29 cellular contexts compared by ENCODE assay signal in the genomic region with DNA sequence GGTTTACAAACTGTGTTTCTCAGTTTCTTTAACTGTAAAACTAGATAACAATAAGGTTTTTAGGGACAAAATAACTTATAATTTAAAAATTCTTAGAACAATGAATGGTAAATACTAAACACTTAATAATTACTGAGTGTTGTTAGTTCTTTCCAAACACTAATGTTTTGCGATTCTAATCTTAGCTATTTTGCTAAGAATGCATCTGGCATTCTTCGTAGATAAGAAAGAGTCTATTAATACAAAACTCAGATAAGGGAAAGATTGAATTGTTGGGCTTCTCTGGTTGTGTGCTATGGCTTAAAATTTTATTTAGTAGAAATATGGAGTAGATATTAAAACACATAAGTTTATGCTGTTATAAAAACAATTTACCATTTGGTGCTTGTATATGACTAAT. TPM values are rescaled to one million over a fixed set of nuclear protein-coding genes. Genes with fewer than 3 reads are reported as not detected.
DNase-seq lines count a peak whose midpoint lies in the region; ATAC-seq and TF ChIP-seq lines count a peak whose summit lies in the region.
"Had no signal": no experiment of that assay in that cellular context is flagged by ENCODE, and none has a peak within 500 bp of the region (broad histone marks: within the 10 kb centered on the region; RNA-seq: fewer than 3 reads in every experiment).

No MANE protein-coding gene starts in this region.

- no peak for TF ChIP-seq CTCF in SK-N-SH (IDR thresholded peaks at IDR 0.05)
- no peak for TF ChIP-seq CTCF in choroid plexus epithelial cell (conservative IDR thresholded peaks at IDR 0.05; ENCODE audit: low read depth, low read length)
- no peak for TF ChIP-seq CTCF in testis (IDR thresholded peaks at IDR 0.05)
- no peak for TF ChIP-seq CTCF in Peyer's patch (IDR thresholded peaks at IDR 0.05)

- POLR2A ChIA-PET in SK-N-SH (lab: Yijun Ruan, JAX) = no interaction called here

- H3F3A ChIP-seq in SK-N-SH (replicated peaks; ENCODE audit: insufficient read depth) = no peaks in the 10 kb centered on the region

- no peaks in the 10 kb centered on the region for H3K9me2 ChIP-seq in SK-N-SH

- intact Hi-C loops in testis (cut with DNase I; ENCODE audit: low total_unique reads) = no loop called here

- 22% methylated on average over 2 of the region's 2 CpGs for WGBS in SK-N-SH (ENCODE audit: low lambda C conversion rate)
- WGBS in mesodermal cell (ENCODE audit: insufficient coverage in 2 of 2), 2 experiments = 100% methylated on average over 2 of the region's 2 CpGs; no CpG with 5 or more reads in 1 of the 2 experiments
- 37 to 45% methylated on average over 2 of the region's 2 CpGs for WGBS in testis, 2 donors

- no peak for DNase-seq in SK-N-SH
- DNase-seq in choroid plexus epithelial cell (ENCODE audit: low read depth) = peak; percentile 7
- DNase-seq in testis = no peak
- no peak for DNase-seq in Peyer's patch
- no peak for DNase-seq in superior temporal gyrus (ENCODE audit: extremely low spot score)
- DNase-seq: AML-193; CD4-positive, alpha-beta T cell; COR-L47; DMS53; H9; Karpas-422; NCI-H1092; NCI-H1417 treated with DMSO at 0.1 percent for 48 hours; NCI-H1694 treated with DMSO at 0.1 percent for 48 hours; NCI-H2081; NCI-H2227 treated with DMSO at 0.1 percent for 48 hours; NCI-H510A; NCI-H748 treated with DMSO at 0.1 percent for 48 hours had no signal

- H3K9me3 ChIP-seq in SK-N-SH (no peaks in the 10 kb centered on the region), mesodermal cell (ENCODE audit: control insufficient read depth, low read length) (no peaks in the 10 kb centered on the region), testis (no peaks in the 10 kb centered on the region), Peyer's patch (no peaks in the 10 kb centered on the region)
- H3K9me3 ChIP-seq: A549, SJSA1 had no signal

- H3K36me3 ChIP-seq in SK-N-SH (replicated peaks in 1 of 2; ENCODE audit: control insufficient read depth in 1 of 2, insufficient read depth in 2 of 2, low read length in 1 of 2) (no peaks in the 10 kb centered on the region), mesodermal cell (ENCODE audit: control insufficient read depth, insufficient read depth, low read length) (no peaks in the 10 kb centered on the region), testis (ENCODE audit: low read depth, missing control alignments) (no peaks in the 10 kb centered on the region), Peyer's patch (no peaks in the 10 kb centered on the region)
- H3K36me3 ChIP-seq: BLaER1 treated with 17β-estradiol and CSF1 and Interleukin-3, amounts not matched to agents 10 nM and 100 nM; SJSA1 had no signal

- ATAC-seq in GM18511 (IDR thresholded peaks at IDR 0.05; ENCODE audit: unreplicated experiment) = no peak
- ATAC-seq: A549, GM23338, Right ventricle myocardium inferior had no signal

- CTCF ChIA-PET in SK-N-SH (lab: Yijun Ruan, JAX) = no interaction called here

- no peak overlapping the region for H3K27ac ChIP-seq in SK-N-SH (ENCODE audit: low read depth in 2 of 2, low read length in 1 of 2)
- H3K27ac ChIP-seq in mesodermal cell (ENCODE audit: low read depth, low read length, severe bottlenecking) = peak overlapping the region; percentile 32
- peak overlapping the region; percentile 12 to 62 for H3K27ac ChIP-seq in testis
- no peak overlapping the region for H3K27ac ChIP-seq in Peyer's patch
- H3K27ac ChIP-seq: A549; BLaER1 treated with 17β-estradiol and CSF1 and Interleukin-3, amounts not matched to agents 10 nM and 100 nM; SJSA1 had no signal

- no peaks in the 10 kb centered on the region for H4K20me1 ChIP-seq in SK-N-SH (ENCODE audit: insufficient read depth)
- H4K20me1 ChIP-seq: BLaER1 treated with 17β-estradiol and CSF1 and Interleukin-3, amounts not matched to agents 10 nM and 100 nM had no signal

- peak in 1 of 2 experiments; percentile 21; a peak in 1 of 4 replicates for TF ChIP-seq EP300 in SK-N-SH (IDR thresholded peaks at IDR 0.05; ENCODE audit: borderline replicate concordance in 1 of 2, low read depth in 1 of 2, low read length in 1 of 2)

- no peaks in the 10 kb centered on the region; a peak in 1 of 4 replicates for H3K4me1 ChIP-seq in SK-N-SH (ENCODE audit: control insufficient read depth in 1 of 2, insufficient read depth in 2 of 2, low read depth in 1 of 2, low read length in 1 of 2)
- H3K4me1 ChIP-seq in mesodermal cell (ENCODE audit: control insufficient read depth, insufficient read depth, low read length, poor library complexity, severe bottlenecking) = peaks cover 6% of the 10 kb centered on the region
- peaks cover 3% of the 10 kb centered on the region for H3K4me1 ChIP-seq in testis
- H3K4me1 ChIP-seq in Peyer's patch = no peaks in the 10 kb centered on the region
- H3K4me1 ChIP-seq: A549; BLaER1 treated with 17β-estradiol and CSF1 and Interleukin-3, amounts not matched to agents 10 nM and 100 nM; SJSA1 had no signal

- H2AFZ ChIP-seq in SK-N-SH (ENCODE audit: low read depth) = no peak overlapping the region
- H2AFZ ChIP-seq: GM23338 had no signal

- H3K4me2 ChIP-seq in SK-N-SH = no peak overlapping the region
- H3K4me2 ChIP-seq: A549; BLaER1 treated with 17β-estradiol and CSF1 and Interleukin-3, amounts not matched to agents 10 nM and 100 nM; GM23338 had no signal

- H3K9ac ChIP-seq in SK-N-SH = no peak overlapping the region
- H3K9ac ChIP-seq: BLaER1 treated with 17β-estradiol and CSF1 and Interleukin-3, amounts not matched to agents 10 nM and 100 nM had no signal

- H3K79me2 ChIP-seq in SK-N-SH (ENCODE audit: insufficient read depth) = no peaks in the 10 kb centered on the region

- no peak for TF ChIP-seq RAD21 in SK-N-SH (IDR thresholded peaks at IDR 0.05; ENCODE audit: low read length)

- H3K4me3 ChIP-seq in SK-N-SH (ENCODE audit: low read depth in 2 of 2, low read length in 1 of 2) (no peak overlapping the region), choroid plexus epithelial cell (ENCODE audit: low read depth, low read length) (no peak overlapping the region), mesodermal cell (ENCODE audit: extremely low read depth, insufficient read depth, low read length, poor library complexity, severe bottlenecking) (no peak overlapping the region), testis (no peak overlapping the region), Peyer's patch (no peak overlapping the region)
- H3K4me3 ChIP-seq: A549; BLaER1 treated with 17β-estradiol and CSF1 and Interleukin-3, amounts not matched to agents 10 nM and 100 nM; GM23338; SJSA1 had no signal

- no peaks in the 10 kb centered on the region for H3K27me3 ChIP-seq in SK-N-SH (ENCODE audit: insufficient read depth)
- H3K27me3 ChIP-seq in testis = no peaks in the 10 kb centered on the region
- no peaks in the 10 kb centered on the region for H3K27me3 ChIP-seq in Peyer's patch
- H3K27me3 ChIP-seq: BLaER1 treated with 17β-estradiol and CSF1 and Interleukin-3, amounts not matched to agents 10 nM and 100 nM; SJSA1 had no signal

- TF ChIP-seq POLR2A in testis (IDR thresholded peaks at IDR 0.05) = no peak
- TF ChIP-seq POLR2A in Peyer's patch (IDR thresholded peaks at IDR 0.05) = no peak

TF ChIP-seq in SK-N-SH, 30 proteins besides CTCF, POLR2A, EP300 and RAD21:
- peak; percentile 22 for TF ChIP-seq CHD2 (IDR thresholded peaks at IDR 0.05; ENCODE audit: low read length, partially characterized antibody)
- TF ChIP-seq SMC3 (IDR thresholded peaks at IDR 0.05; ENCODE audit: low read depth, low read length) = no peak
- TF ChIP-seq RXRA (IDR thresholded peaks at IDR 0.05; ENCODE audit: borderline replicate concordance, low read depth) = no peak
- TF ChIP-seq SIN3A (IDR thresholded peaks at IDR 0.05; ENCODE audit: borderline replicate concordance, low read depth, low read length) = no peak
- peak; percentile 63; the same call in 1 of the 2 replicates for TF ChIP-seq RCOR1 (IDR thresholded peaks at IDR 0.05; ENCODE audit: low read length)

RNA-seq across cellular contexts. Expression of gene TMEM229A, which starts 45.4 kb away (rescaled TPM):
- 0.35 and 0.88 TPM in 2 replicates for polyA plus RNA-seq in SK-N-SH (2012; rRNA removed)
- 0.93 and 1.5 TPM in 2 replicates for polyA plus RNA-seq in SK-N-SH (2012; cell fraction: cytosol; rRNA removed)
- 0.17 and 0.32 TPM in 2 replicates for polyA plus RNA-seq in SK-N-SH (2012; cell fraction: nucleus; rRNA removed)
- 5.9 TPM for polyA plus RNA-seq in mesodermal cell (2013, experiment 1 of 2)
- 5.2 TPM for polyA plus RNA-seq in mesodermal cell (2013, experiment 2 of 2)
- 10 to 100 TPM; 51.0 to 58.8 TPM for total RNA-seq in testis
- 12.3 TPM for polyA plus RNA-seq in testis (ENCODE audit: insufficient read depth, low read depth, low replicate concordance)
- 10 to 100 TPM in 3 of 4 donors, not detected in 1; 10.6 to 23.1 (median 11.4) TPM for total RNA-seq in Peyer's patch
- total RNA-seq: CD4-positive, alpha-beta T cell; Daoy; G401; HT-29; Right ventricle myocardium inferior; RPMI7951; SJSA1 had no signal
- polyA plus RNA-seq: A549 had no signal

Comparison
In these comparisons a context has a peak if more than half of its experiments do, and no peak if none do; other contexts are left out.
1. H3K27ac ChIP-seq: peak in mesodermal cell (single experiment) and testis (2 of 2); none in SK-N-SH (0 of 2) and Peyer's patch (0 of 4).